Comparison of ENCODE assay signal across 17 cellular contexts in the genomic region with DNA sequence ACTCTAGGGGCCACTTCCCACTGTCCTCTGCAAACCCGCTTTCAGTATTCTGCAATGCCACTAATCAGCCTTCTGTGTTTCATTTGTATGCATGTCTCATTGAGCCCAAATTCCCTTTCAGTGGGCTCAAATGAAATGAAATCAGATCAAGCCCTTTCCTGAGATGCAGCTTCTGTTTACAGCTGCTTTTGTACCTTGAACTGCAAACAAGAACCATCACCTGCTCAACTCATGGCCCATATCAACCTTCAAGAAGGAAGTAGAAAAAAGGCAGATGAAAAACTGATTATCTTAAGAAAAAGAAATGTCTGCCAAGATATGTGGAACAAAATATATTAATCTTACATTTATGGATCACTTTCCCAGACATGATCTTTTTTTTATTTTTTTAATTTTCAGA.
"Had no signal": no experiment of that assay in that cellular context is flagged by ENCODE, and none has a peak within 500 bp of the region (broad histone marks: within the 10 kb centered on the region; RNA-seq: fewer than 3 reads in every experiment).

No MANE protein-coding gene starts in this region.

- ATAC-seq: left ventricle myocardium superior; naive thymus-derived CD4-positive, alpha-beta T cell; stimulated activated memory B cell treated with anti-CD40 and anti-IgM and Interleukin-4, amounts not matched to agents 10 μg/mL and 1 μg/mL and 100 μg/mL, for 72 hours; upper lobe of right lung had no signal

- FAIRE-seq: endothelial cell of umbilical vein had no signal

- DNase-seq: effector CD4-positive, alpha-beta T cell; endodermal cell; immature natural killer cell; left ventricle myocardium superior; naive thymus-derived CD4-positive, alpha-beta T cell; nephron progenitor cell; stimulated activated CD4-positive, alpha-beta T cell treated with anti-CD3 and anti-CD28 coated beads, Interleukin-4, amount 100 ng/mL, for 24 hours; testis; upper lobe of right lung had no signal

- H3K4me2 ChIP-seq: smooth muscle cell had no signal

- H3K36me3 ChIP-seq: neutrophil, tibial nerve, upper lobe of right lung, vagina had no signal

- H3K4me3 ChIP-seq: coronary artery, smooth muscle cell, testis, tibial nerve, upper lobe of right lung, vagina had no signal

- H3K9me3 ChIP-seq: neutrophil, testis, tibial nerve, upper lobe of right lung, vagina had no signal

- H3K27ac ChIP-seq: coronary artery, foreskin keratinocyte, neutrophil, testis, tibial nerve, upper lobe of right lung, vagina had no signal

- H3K4me1 ChIP-seq: testis, tibial nerve, upper lobe of right lung, vagina had no signal

- H3K27me3 ChIP-seq: foreskin keratinocyte, neutrophil, testis, tibial nerve, upper lobe of right lung, vagina had no signal
